1 cellular context compared by ENCODE assay signal in genomic region chr6:13014551-13015378, GRCh38.
TF ChIP-seq lines count a peak whose summit lies in the region.

No MANE protein-coding gene starts in this region.

TF ChIP-seq in HepG2, 621 proteins besides CTCF, POLR2A, EP300 and RAD21 (continued from another document):
- TF ChIP-seq ZNF704 (CRISPR knock-in tag; IDR thresholded peaks at IDR 0.05; ENCODE audit: borderline replicate concordance) (no peak), NFIB (CRISPR knock-in tag; IDR thresholded peaks at IDR 0.05; ENCODE audit: borderline replicate concordance) (no peak), HMG20B (CRISPR knock-in tag; conservative IDR thresholded peaks at IDR 0.05) (no peak), TERF1 (CRISPR knock-in tag; IDR thresholded peaks at IDR 0.05) (no peak)
